9 cellular contexts compared by ENCODE assay signal in genomic region chr3:9947025-9947995, GRCh38. TPM values are rescaled to one million over a fixed set of nuclear protein-coding genes. Genes with fewer than 3 reads are reported as not detected.
A peak's percentile ranks its signal among the peaks of the same experiment; 100 is the strongest.
DNase-seq lines count a peak whose midpoint lies in the region; ATAC-seq, FAIRE-seq and TF ChIP-seq lines count a peak whose summit lies in the region.
"Had no signal": no experiment of that assay in that cellular context is flagged by ENCODE, and none has a peak within 500 bp of the region (broad histone marks: within the 10 kb centered on the region; RNA-seq: fewer than 3 reads in every experiment).

No MANE protein-coding gene starts in this region.

- peak overlapping the region; percentile 25 for H3K4me3 Mint-ChIP-seq in endothelial cell (ENCODE audit: unreplicated experiment)

- no peaks in the 10 kb centered on the region for H3K9me3 Mint-ChIP-seq in endothelial cell (ENCODE audit: unreplicated experiment)
- H3K9me3 Mint-ChIP-seq: naive B cell had no signal

- TF ChIP-seq CTCF in endothelial cell (IDR thresholded peaks at IDR 0.05; ENCODE audit: unreplicated experiment) = peak; percentile 41

- no peak overlapping the region for H3K27ac Mint-ChIP-seq in endothelial cell (ENCODE audit: unreplicated experiment)

- H3K36me3 Mint-ChIP-seq in endothelial cell (ENCODE audit: low read depth, unreplicated experiment) = peaks cover 9% of the 10 kb centered on the region
- H3K36me3 Mint-ChIP-seq: naive B cell had no signal

- TF ChIP-seq POLR2A in H54 (IDR thresholded peaks at IDR 0.05; ENCODE audit: low read depth, low read length) = no peak

- no peak for FAIRE-seq in H54 (lab: Jason Lieb, UNC)

- H3K4me3 ChIP-seq in urinary bladder (ENCODE audit: low read depth, low read length) = peak overlapping the region; percentile 61

- ATAC-seq in GM18858 (IDR thresholded peaks at IDR 0.05; ENCODE audit: unreplicated experiment) (no peak), HG03354 (IDR thresholded peaks at IDR 0.05; ENCODE audit: poor library complexity, severe bottlenecking, unreplicated experiment) (no peak)

- peaks cover 4% of the 10 kb centered on the region for H3K4me1 ChIP-seq in urinary bladder (ENCODE audit: insufficient read depth)

- 29% methylated on average over 86 of the region's 86 CpGs for WGBS in urinary bladder

- DNase-seq in COR-L47 (lab: John Stamatoyannopoulos, UW) (peak; percentile 30), NCI-H526 treated with DMSO at 0.1 percent for 48 hours (lab: John Stamatoyannopoulos, UW) (peak; percentile 53), endothelial cell (ENCODE audit: low spot score) (peak; percentile 75), lung microvascular endothelial cell (ENCODE audit: low read depth in 2 of 2) (peak; percentile 86 to 92), H54 (ENCODE audit: insufficient read length, low spot score) (no peak)

- peaks cover 14% of the 10 kb centered on the region for H3K27me3 Mint-ChIP-seq in endothelial cell (ENCODE audit: unreplicated experiment)

- H3K4me1 Mint-ChIP-seq in endothelial cell (ENCODE audit: unreplicated experiment) = peaks cover under 1% of the 10 kb centered on the region

- peak overlapping the region; percentile 55 for H3K27ac ChIP-seq in urinary bladder (ENCODE audit: low read depth)

- H3K36me3 ChIP-seq in urinary bladder (ENCODE audit: insufficient read depth) = no peaks in the 10 kb centered on the region

RNA-seq across cellular contexts. Expression of gene PRRT3, which starts 4.9 kb away (rescaled TPM):
- 1.9 TPM for total RNA-seq in endothelial cell (ENCODE audit: unreplicated experiment)
- 0.44 and 0.60 TPM in 2 replicates for total RNA-seq in lung microvascular endothelial cell
- total RNA-seq in urinary bladder = 0.95 TPM
- polyA plus RNA-seq in urinary bladder = 2.8 TPM

RNA-seq across cellular contexts. Expression of gene CRELD1, which starts 13.7 kb away (rescaled TPM):
- total RNA-seq in endothelial cell (ENCODE audit: unreplicated experiment) = 30.7 TPM
- 19.8 and 60.9 TPM in 2 replicates for total RNA-seq in lung microvascular endothelial cell
- 22.9 TPM for total RNA-seq in urinary bladder
- 72.3 TPM for polyA plus RNA-seq in urinary bladder

RNA-seq across cellular contexts. Expression of gene IL17RC, which starts 30.4 kb away (rescaled TPM):
- total RNA-seq in endothelial cell (ENCODE audit: unreplicated experiment) (17.5 TPM), lung microvascular endothelial cell (11.5 and 17.4 TPM in 2 replicates), urinary bladder (24.7 TPM)
- 72.5 TPM for polyA plus RNA-seq in urinary bladder

RNA-seq across cellular contexts. Expression of gene EMC3, which starts 39.3 kb away (rescaled TPM):
- 45.4 TPM for total RNA-seq in endothelial cell (ENCODE audit: unreplicated experiment)
- 35.3 and 59.5 TPM in 2 replicates for total RNA-seq in lung microvascular endothelial cell
- total RNA-seq in urinary bladder = 45.2 TPM
- polyA plus RNA-seq in urinary bladder = 117 TPM

RNA-seq across cellular contexts. Expression of gene IL17RE, which starts 44.7 kb away (rescaled TPM):
- 0.74 TPM for total RNA-seq in endothelial cell (ENCODE audit: unreplicated experiment)
- under 0.01 TPM in 2 replicates for total RNA-seq in lung microvascular endothelial cell
- total RNA-seq in urinary bladder = 1.2 TPM
- polyA plus RNA-seq in urinary bladder = 4.3 TPM
